ENCODE assay signal across 12 cellular contexts in genomic region chr19:5129691-5130090, GRCh38.
A peak's percentile ranks its signal among the peaks of the same experiment; 100 is the strongest.
DNase-seq lines count a peak whose midpoint lies in the region; ATAC-seq, FAIRE-seq and TF ChIP-seq lines count a peak whose summit lies in the region.
"Had no signal": no experiment of that assay in that cellular context is flagged by ENCODE, and none has a peak within 500 bp of the region (broad histone marks: within the 10 kb centered on the region; RNA-seq: fewer than 3 reads in every experiment).

No MANE protein-coding gene starts in this region.

- peak overlapping the region; percentile 98 to 99 (median 99) for H3K27ac Mint-ChIP-seq in CD4-positive, CD25-positive, alpha-beta regulatory T cell
- peak overlapping the region; percentile 91 for H3K27ac Mint-ChIP-seq in activated naive CD8-positive, alpha-beta T cell treated with anti-CD3 and anti-CD28 coated beads for 36 hours
- peak overlapping the region; percentile 90 to 91 for H3K27ac Mint-ChIP-seq in natural killer cell

- intact Hi-C loops in natural killer cell (cut with micrococcal nuclease), result no loop called here
- intact Hi-C loops in ascending aorta (cut with DNase I), result loop anchor here (1.0 to 5.0 kb wide), 2 partner anchors 43 to 82 kb away; no protein-coding TSS in a partner anchor

- peaks cover 40% of the 10 kb centered on the region for H3K4me1 ChIP-seq in CD4-positive, CD25-positive, alpha-beta regulatory T cell (ENCODE audit: control insufficient read depth, insufficient read depth, low read length, poor library complexity, severe bottlenecking)
- H3K4me1 ChIP-seq in ascending aorta, result peaks cover 5 to 31% of the 10 kb centered on the region in 2 donors

- FAIRE-seq in GM19239 (lab: Jason Lieb, UNC), result peak; percentile 11
- FAIRE-seq: endothelial cell of umbilical vein had no signal

- peak overlapping the region; percentile 98 for H3K27ac ChIP-seq in CD4-positive, CD25-positive, alpha-beta regulatory T cell (ENCODE audit: insufficient read depth, low read length, poor library complexity, severe bottlenecking)
- no peak overlapping the region for H3K27ac ChIP-seq in ascending aorta
- H3K27ac ChIP-seq: parathyroid adenoma, PC-9 had no signal

- H3K36me3 Mint-ChIP-seq in CD4-positive, CD25-positive, alpha-beta regulatory T cell, result peaks cover 3% of the 10 kb centered on the region
- H3K36me3 Mint-ChIP-seq in activated naive CD8-positive, alpha-beta T cell treated with anti-CD3 and anti-CD28 coated beads for 36 hours, result peaks cover 14% of the 10 kb centered on the region
- H3K36me3 Mint-ChIP-seq in natural killer cell, result no peaks in the 10 kb centered on the region

- ATAC-seq in CD4-positive, CD25-positive, alpha-beta regulatory T cell (ENCODE audit: low read depth in 2 of 2), result no peak
- ATAC-seq in natural killer cell (no peak), HG03025 (IDR thresholded peaks at IDR 0.05; ENCODE audit: low FRiP score, unreplicated experiment) (no peak), omental fat pad (ENCODE audit: low FRiP score) (no peak)

- peak overlapping the region; percentile 76 to 85 (median 83) for H3K4me3 Mint-ChIP-seq in CD4-positive, CD25-positive, alpha-beta regulatory T cell
- H3K4me3 Mint-ChIP-seq in activated naive CD8-positive, alpha-beta T cell treated with anti-CD3 and anti-CD28 coated beads for 36 hours, result peak overlapping the region; percentile 89
- no peak overlapping the region for H3K4me3 Mint-ChIP-seq in natural killer cell

- H3K4me3 ChIP-seq in CD4-positive, CD25-positive, alpha-beta regulatory T cell (ENCODE audit: low read depth, low read length), result no peak overlapping the region
- no peak overlapping the region for H3K4me3 ChIP-seq in ascending aorta
- H3K4me3 ChIP-seq: PC-9 had no signal

- H3K9me3 ChIP-seq in CD4-positive, CD25-positive, alpha-beta regulatory T cell (ENCODE audit: control insufficient read depth in 2 of 2, low read length in 2 of 2), result no peaks in the 10 kb centered on the region
- H3K9me3 ChIP-seq in ascending aorta, result no peaks in the 10 kb centered on the region

- no peak for TF ChIP-seq CTCF in natural killer cell (IDR thresholded peaks at IDR 0.05)
- TF ChIP-seq CTCF in ascending aorta (IDR thresholded peaks at IDR 0.05), result no peak
- no peak for TF ChIP-seq CTCF in omental fat pad (IDR thresholded peaks at IDR 0.05)

- peaks cover 4% of the 10 kb centered on the region for H3K27me3 Mint-ChIP-seq in CD4-positive, CD25-positive, alpha-beta regulatory T cell
- no peaks in the 10 kb centered on the region for H3K27me3 Mint-ChIP-seq in activated naive CD8-positive, alpha-beta T cell treated with anti-CD3 and anti-CD28 coated beads for 36 hours
- peaks cover 0 to 2% of the 10 kb centered on the region in 2 donors for H3K27me3 Mint-ChIP-seq in natural killer cell (ENCODE audit: low read depth in 2 of 2)

- peaks cover 9% of the 10 kb centered on the region for H3K36me3 ChIP-seq in CD4-positive, CD25-positive, alpha-beta regulatory T cell (ENCODE audit: control insufficient read depth, insufficient read depth, low read length)
- peaks cover 21 to 31% of the 10 kb centered on the region in 2 donors for H3K36me3 ChIP-seq in ascending aorta

- DNase-seq in CD4-positive, CD25-positive, alpha-beta regulatory T cell, result no peak
- no peak for DNase-seq in GM19239 (ENCODE audit: insufficient read length, low spot score)
- no peak for DNase-seq in activated naive CD8-positive, alpha-beta T cell treated with anti-CD3 and anti-CD28 coated beads for 36 hours
- no peak for DNase-seq in natural killer cell
- no peak for DNase-seq in stimulated activated CD4-positive, alpha-beta T cell treated with anti-CD3 and anti-CD28 coated beads, Interleukin-15, amount 100 ng/mL, for 24 hours
- DNase-seq in ascending aorta (ENCODE audit: low spot score in 2 of 2), result no peak
- no peak for DNase-seq in omental fat pad (ENCODE audit: low spot score)
- DNase-seq: aorta, PC-9 had no signal

- no peaks in the 10 kb centered on the region for H3K27me3 ChIP-seq in CD4-positive, CD25-positive, alpha-beta regulatory T cell (ENCODE audit: control insufficient read depth, insufficient read depth, low read length)
- H3K27me3 ChIP-seq in ascending aorta, result no peaks in the 10 kb centered on the region

- H3K4me1 Mint-ChIP-seq in CD4-positive, CD25-positive, alpha-beta regulatory T cell, result peaks cover 6 to 60% (median 12%) of the 10 kb centered on the region in 4 donors
- H3K4me1 Mint-ChIP-seq in activated naive CD8-positive, alpha-beta T cell treated with anti-CD3 and anti-CD28 coated beads for 36 hours, result peaks cover 25% of the 10 kb centered on the region
- peaks cover 21 to 33% of the 10 kb centered on the region in 2 donors for H3K4me1 Mint-ChIP-seq in natural killer cell

- no peaks in the 10 kb centered on the region for H3K9me3 Mint-ChIP-seq in CD4-positive, CD25-positive, alpha-beta regulatory T cell
- H3K9me3 Mint-ChIP-seq in activated naive CD8-positive, alpha-beta T cell treated with anti-CD3 and anti-CD28 coated beads for 36 hours, result no peaks in the 10 kb centered on the region
- H3K9me3 Mint-ChIP-seq in natural killer cell, result no peaks in the 10 kb centered on the region
